1 cellular context compared by ENCODE assay signal in genomic region chr15:82709081-82709420, GRCh38.
A peak's percentile ranks its signal among the peaks of the same experiment; 100 is the strongest.
TF ChIP-seq lines count a peak whose summit lies in the region.

No MANE protein-coding gene starts in this region.

TF ChIP-seq in HEK293, 187 proteins besides CTCF, POLR2A, EP300 and RAD21 (continued from another document and continues in another):
- TF ChIP-seq, protein P1, sequence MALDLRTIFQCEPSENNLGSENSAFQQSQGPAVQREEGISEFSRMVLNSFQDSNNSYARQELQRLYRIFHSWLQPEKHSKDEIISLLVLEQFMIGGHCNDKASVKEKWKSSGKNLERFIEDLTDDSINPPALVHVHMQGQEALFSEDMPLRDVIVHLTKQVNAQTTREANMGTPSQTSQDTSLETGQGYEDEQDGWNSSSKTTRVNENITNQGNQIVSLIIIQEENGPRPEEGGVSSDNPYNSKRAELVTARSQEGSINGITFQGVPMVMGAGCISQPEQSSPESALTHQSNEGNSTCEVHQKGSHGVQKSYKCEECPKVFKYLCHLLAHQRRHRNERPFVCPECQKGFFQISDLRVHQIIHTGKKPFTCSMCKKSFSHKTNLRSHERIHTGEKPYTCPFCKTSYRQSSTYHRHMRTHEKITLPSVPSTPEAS (tag by site-specific recombination; IDR thresholded peaks at IDR 0.05), result no peak
- TF ChIP-seq KLF1 (tag by site-specific recombination; IDR thresholded peaks at IDR 0.05) (no peak), ZNF560 (tag by site-specific recombination; IDR thresholded peaks at IDR 0.05; ENCODE audit: borderline replicate concordance) (no peak), ZNF398 (tag by site-specific recombination; IDR thresholded peaks at IDR 0.05) (peak; percentile 84), ZNF660 (tag by site-specific recombination; IDR thresholded peaks at IDR 0.05) (peak; percentile 21; the same call in 1 of the 2 replicates), WT1 (tag by site-specific recombination; IDR thresholded peaks at IDR 0.05) (no peak), ZEB2 (tag by site-specific recombination; IDR thresholded peaks at IDR 0.05) (no peak; the same call in 1 of the 2 replicates), BCL11B (tag by site-specific recombination; IDR thresholded peaks at IDR 0.05; ENCODE audit: low read depth) (no peak), ZNF596 (tag by site-specific recombination; IDR thresholded peaks at IDR 0.05) (no peak), ZNF324 (tag by site-specific recombination; IDR thresholded peaks at IDR 0.05) (no peak), ZNF561 (tag by site-specific recombination; IDR thresholded peaks at IDR 0.05; ENCODE audit: borderline replicate concordance) (peak; percentile 53; the same call in 1 of the 2 replicates), ZNF155 (tag by site-specific recombination; IDR thresholded peaks at IDR 0.05) (no peak), ZNF785 (tag by site-specific recombination; IDR thresholded peaks at IDR 0.05) (0 out of 2 replicates have a peak, but pooled peaks have one; percentile 42), ZNF416 (tag by site-specific recombination; IDR thresholded peaks at IDR 0.05) (0 out of 2 replicates have a peak, but pooled peaks have one; percentile 19), GLIS1 (tag by site-specific recombination; IDR thresholded peaks at IDR 0.05) (peak; percentile 33; the same call in 1 of the 2 replicates), ZNF311 (tag by site-specific recombination; IDR thresholded peaks at IDR 0.05; ENCODE audit: borderline replicate concordance) (no peak), SP2 (tag by site-specific recombination; IDR thresholded peaks at IDR 0.05) (peak; percentile 37), ZNF621 (tag by site-specific recombination; IDR thresholded peaks at IDR 0.05) (no peak), ZSCAN30 (tag by site-specific recombination; IDR thresholded peaks at IDR 0.05) (peak; percentile 64; the same call in 1 of the 2 replicates), ZNF426 (tag by site-specific recombination; IDR thresholded peaks at IDR 0.05) (no peak), ZBTB20 (tag by site-specific recombination; IDR thresholded peaks at IDR 0.05) (peak; percentile 94), ZNF404 (tag by site-specific recombination; IDR thresholded peaks at IDR 0.05) (0 out of 2 replicates have a peak, but pooled peaks have one; percentile 29), ZNF544 (tag by site-specific recombination; IDR thresholded peaks at IDR 0.05) (no peak), ZSCAN16 (tag by site-specific recombination; IDR thresholded peaks at IDR 0.05) (no peak), REST (tag by site-specific recombination; IDR thresholded peaks at IDR 0.05) (no peak), ZBTB17 (tag by site-specific recombination; IDR thresholded peaks at IDR 0.05) (no peak)
- TF ChIP-seq, protein P2, sequence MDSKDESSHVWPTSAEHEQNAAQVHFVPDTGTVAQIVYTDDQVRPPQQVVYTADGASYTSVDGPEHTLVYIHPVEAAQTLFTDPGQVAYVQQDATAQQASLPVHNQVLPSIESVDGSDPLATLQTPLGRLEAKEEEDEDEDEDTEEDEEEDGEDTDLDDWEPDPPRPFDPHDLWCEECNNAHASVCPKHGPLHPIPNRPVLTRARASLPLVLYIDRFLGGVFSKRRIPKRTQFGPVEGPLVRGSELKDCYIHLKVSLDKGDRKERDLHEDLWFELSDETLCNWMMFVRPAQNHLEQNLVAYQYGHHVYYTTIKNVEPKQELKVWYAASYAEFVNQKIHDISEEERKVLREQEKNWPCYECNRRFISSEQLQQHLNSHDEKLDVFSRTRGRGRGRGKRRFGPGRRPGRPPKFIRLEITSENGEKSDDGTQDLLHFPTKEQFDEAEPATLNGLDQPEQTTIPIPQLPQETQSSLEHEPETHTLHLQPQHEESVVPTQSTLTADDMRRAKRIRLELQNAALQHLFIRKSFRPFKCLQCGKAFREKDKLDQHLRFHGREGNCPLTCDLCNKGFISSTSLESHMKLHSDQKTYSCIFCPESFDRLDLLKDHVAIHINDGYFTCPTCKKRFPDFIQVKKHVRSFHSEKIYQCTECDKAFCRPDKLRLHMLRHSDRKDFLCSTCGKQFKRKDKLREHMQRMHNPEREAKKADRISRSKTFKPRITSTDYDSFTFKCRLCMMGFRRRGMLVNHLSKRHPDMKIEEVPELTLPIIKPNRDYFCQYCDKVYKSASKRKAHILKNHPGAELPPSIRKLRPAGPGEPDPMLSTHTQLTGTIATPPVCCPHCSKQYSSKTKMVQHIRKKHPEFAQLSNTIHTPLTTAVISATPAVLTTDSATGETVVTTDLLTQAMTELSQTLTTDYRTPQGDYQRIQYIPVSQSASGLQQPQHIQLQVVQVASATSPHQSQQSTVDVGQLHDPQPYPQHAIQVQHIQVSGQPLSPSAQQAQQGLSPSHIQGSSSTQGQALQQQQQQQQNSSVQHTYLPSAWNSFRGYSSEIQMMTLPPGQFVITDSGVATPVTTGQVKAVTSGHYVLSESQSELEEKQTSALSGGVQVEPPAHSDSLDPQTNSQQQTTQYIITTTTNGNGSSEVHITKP (tag by site-specific recombination; IDR thresholded peaks at IDR 0.05), result no peak
- TF ChIP-seq, protein P3, sequence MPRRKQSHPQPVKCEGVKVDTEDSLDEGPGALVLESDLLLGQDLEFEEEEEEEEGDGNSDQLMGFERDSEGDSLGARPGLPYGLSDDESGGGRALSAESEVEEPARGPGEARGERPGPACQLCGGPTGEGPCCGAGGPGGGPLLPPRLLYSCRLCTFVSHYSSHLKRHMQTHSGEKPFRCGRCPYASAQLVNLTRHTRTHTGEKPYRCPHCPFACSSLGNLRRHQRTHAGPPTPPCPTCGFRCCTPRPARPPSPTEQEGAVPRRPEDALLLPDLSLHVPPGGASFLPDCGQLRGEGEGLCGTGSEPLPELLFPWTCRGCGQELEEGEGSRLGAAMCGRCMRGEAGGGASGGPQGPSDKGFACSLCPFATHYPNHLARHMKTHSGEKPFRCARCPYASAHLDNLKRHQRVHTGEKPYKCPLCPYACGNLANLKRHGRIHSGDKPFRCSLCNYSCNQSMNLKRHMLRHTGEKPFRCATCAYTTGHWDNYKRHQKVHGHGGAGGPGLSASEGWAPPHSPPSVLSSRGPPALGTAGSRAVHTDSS (tag by site-specific recombination; IDR thresholded peaks at IDR 0.05), result no peak
- TF ChIP-seq, protein P4, sequence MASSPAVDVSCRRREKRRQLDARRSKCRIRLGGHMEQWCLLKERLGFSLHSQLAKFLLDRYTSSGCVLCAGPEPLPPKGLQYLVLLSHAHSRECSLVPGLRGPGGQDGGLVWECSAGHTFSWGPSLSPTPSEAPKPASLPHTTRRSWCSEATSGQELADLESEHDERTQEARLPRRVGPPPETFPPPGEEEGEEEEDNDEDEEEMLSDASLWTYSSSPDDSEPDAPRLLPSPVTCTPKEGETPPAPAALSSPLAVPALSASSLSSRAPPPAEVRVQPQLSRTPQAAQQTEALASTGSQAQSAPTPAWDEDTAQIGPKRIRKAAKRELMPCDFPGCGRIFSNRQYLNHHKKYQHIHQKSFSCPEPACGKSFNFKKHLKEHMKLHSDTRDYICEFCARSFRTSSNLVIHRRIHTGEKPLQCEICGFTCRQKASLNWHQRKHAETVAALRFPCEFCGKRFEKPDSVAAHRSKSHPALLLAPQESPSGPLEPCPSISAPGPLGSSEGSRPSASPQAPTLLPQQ (tag by site-specific recombination; IDR thresholded peaks at IDR 0.05), result peak; percentile 14; the same call in 1 of the 2 replicates
- TF ChIP-seq, protein P5, sequence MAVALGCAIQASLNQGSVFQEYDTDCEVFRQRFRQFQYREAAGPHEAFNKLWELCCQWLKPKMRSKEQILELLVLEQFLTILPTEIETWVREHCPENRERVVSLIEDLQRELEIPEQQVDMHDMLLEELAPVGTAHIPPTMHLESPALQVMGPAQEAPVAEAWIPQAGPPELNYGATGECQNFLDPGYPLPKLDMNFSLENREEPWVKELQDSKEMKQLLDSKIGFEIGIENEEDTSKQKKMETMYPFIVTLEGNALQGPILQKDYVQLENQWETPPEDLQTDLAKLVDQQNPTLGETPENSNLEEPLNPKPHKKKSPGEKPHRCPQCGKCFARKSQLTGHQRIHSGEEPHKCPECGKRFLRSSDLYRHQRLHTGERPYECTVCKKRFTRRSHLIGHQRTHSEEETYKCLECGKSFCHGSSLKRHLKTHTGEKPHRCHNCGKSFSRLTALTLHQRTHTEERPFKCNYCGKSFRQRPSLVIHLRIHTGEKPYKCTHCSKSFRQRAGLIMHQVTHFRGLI (tag by site-specific recombination; IDR thresholded peaks at IDR 0.05), result no peak
- TF ChIP-seq, protein P6, sequence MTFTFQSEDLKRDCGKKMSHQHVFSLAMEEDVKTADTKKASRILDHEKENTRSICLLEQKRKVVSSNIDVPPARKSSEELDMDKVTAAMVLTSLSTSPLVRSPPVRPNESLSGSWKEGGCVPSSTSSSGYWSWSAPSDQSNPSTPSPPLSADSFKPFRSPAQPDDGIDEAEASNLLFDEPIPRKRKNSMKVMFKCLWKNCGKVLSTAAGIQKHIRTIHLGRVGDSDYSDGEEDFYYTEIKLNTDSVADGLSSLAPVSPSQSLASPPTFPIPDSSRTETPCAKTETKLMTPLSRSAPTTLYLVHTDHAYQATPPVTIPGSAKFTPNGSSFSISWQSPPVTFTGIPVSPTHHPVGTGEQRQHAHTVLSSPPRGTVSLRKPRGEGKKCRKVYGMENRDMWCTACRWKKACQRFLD (tag by site-specific recombination; IDR thresholded peaks at IDR 0.05), result no peak
- TF ChIP-seq, protein P7, sequence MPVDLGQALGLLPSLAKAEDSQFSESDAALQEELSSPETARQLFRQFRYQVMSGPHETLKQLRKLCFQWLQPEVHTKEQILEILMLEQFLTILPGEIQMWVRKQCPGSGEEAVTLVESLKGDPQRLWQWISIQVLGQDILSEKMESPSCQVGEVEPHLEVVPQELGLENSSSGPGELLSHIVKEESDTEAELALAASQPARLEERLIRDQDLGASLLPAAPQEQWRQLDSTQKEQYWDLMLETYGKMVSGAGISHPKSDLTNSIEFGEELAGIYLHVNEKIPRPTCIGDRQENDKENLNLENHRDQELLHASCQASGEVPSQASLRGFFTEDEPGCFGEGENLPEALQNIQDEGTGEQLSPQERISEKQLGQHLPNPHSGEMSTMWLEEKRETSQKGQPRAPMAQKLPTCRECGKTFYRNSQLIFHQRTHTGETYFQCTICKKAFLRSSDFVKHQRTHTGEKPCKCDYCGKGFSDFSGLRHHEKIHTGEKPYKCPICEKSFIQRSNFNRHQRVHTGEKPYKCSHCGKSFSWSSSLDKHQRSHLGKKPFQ (tag by site-specific recombination; IDR thresholded peaks at IDR 0.05), result no peak
- TF ChIP-seq, protein P8, sequence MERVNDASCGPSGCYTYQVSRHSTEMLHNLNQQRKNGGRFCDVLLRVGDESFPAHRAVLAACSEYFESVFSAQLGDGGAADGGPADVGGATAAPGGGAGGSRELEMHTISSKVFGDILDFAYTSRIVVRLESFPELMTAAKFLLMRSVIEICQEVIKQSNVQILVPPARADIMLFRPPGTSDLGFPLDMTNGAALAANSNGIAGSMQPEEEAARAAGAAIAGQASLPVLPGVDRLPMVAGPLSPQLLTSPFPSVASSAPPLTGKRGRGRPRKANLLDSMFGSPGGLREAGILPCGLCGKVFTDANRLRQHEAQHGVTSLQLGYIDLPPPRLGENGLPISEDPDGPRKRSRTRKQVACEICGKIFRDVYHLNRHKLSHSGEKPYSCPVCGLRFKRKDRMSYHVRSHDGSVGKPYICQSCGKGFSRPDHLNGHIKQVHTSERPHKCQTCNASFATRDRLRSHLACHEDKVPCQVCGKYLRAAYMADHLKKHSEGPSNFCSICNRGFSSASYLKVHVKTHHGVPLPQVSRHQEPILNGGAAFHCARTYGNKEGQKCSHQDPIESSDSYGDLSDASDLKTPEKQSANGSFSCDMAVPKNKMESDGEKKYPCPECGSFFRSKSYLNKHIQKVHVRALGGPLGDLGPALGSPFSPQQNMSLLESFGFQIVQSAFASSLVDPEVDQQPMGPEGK (tag by site-specific recombination; IDR thresholded peaks at IDR 0.05), result 0 out of 2 replicates have a peak, but pooled peaks have one; percentile 17
